In the genomic region with DNA sequence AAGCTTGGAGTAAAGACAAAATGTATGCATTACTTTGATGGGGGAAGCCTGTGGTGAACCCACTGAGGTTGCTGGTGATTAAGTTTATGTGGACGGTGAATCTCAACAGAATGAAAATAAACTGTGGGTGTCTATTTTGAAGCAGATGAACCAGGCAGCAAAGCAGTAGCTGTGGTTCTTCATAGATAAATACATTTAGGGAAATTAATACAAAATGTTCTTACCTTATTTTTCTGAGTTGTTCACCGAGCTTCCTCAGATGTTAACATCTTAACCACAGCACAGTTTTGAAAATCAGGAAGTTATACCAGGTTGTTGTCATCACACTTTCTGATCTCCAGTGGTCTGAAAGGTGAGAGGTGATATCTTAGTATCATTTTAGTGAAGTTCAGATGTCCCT, we compare ENCODE assay signal across 8 cellular contexts. TPM values are rescaled to one million over a fixed set of nuclear protein-coding genes. Genes with fewer than 3 reads are reported as not detected.
A peak's percentile ranks its signal among the peaks of the same experiment; 100 is the strongest.
DNase-seq lines count a peak whose midpoint lies in the region; ATAC-seq and TF ChIP-seq lines count a peak whose summit lies in the region.
"Had no signal": no experiment of that assay in that cellular context is flagged by ENCODE, and none has a peak within 500 bp of the region (broad histone marks: within the 10 kb centered on the region; RNA-seq: fewer than 3 reads in every experiment).

No MANE protein-coding gene starts in this region.

- no peaks in the 10 kb centered on the region for H3K9me2 ChIP-seq in hepatocyte (replicated peaks; ENCODE audit: insufficient read depth)

- H3K27ac Mint-ChIP-seq in activated T-helper 17 cell treated with anti-CD3 and anti-CD28 coated beads, Interleukin-2, amount 50 U/mL, for 72 hours, result peak overlapping the region; percentile 93
- peak overlapping the region; percentile 74 for H3K27ac Mint-ChIP-seq in stimulated activated effector memory CD8-positive, alpha-beta T cell treated with anti-CD3 and anti-CD28 coated beads, Interleukin-12 subunit alpha, Interleukin-12 subunit beta, amount 100 ng/mL, for 72 hours

- H3K4me1 ChIP-seq in hepatocyte (ENCODE audit: insufficient read depth), result peaks cover 53% of the 10 kb centered on the region

- TF ChIP-seq CTCF in hepatocyte (IDR thresholded peaks at IDR 0.05; ENCODE audit: poor library complexity), result no peak

- ATAC-seq in GM18909 (IDR thresholded peaks at IDR 0.05; ENCODE audit: poor library complexity, unreplicated experiment), result peak; percentile 14
- ATAC-seq in activated T-helper 17 cell treated with anti-CD3 and anti-CD28 coated beads, Interleukin-2, amount 50 U/mL, for 72 hours (replicated peaks), result peak; percentile 36
- ATAC-seq in stimulated activated effector memory CD8-positive, alpha-beta T cell treated with anti-CD3 and anti-CD28 coated beads, Interleukin-12 subunit alpha, Interleukin-12 subunit beta, amount 100 ng/mL, for 72 hours, result peak; percentile 52
- ATAC-seq in HG03045 (IDR thresholded peaks at IDR 0.05; ENCODE audit: unreplicated experiment), result no peak

- peaks cover 100% of the 10 kb centered on the region for H3K79me2 ChIP-seq in hepatocyte

- no peak overlapping the region for H3K4me3 ChIP-seq in hepatocyte
- H3K4me3 ChIP-seq: lower lobe of right lung had no signal

- no peaks in the 10 kb centered on the region for H3K36me3 ChIP-seq in hepatocyte (replicated peaks; ENCODE audit: insufficient read depth, low read depth)
- H3K36me3 ChIP-seq: lower lobe of right lung had no signal

- H3K27ac ChIP-seq in hepatocyte, result no peak overlapping the region

- H3K36me3 Mint-ChIP-seq in activated T-helper 17 cell treated with anti-CD3 and anti-CD28 coated beads, Interleukin-2, amount 50 U/mL, for 72 hours (ENCODE audit: low read depth), result peaks cover 65% of the 10 kb centered on the region
- H3K36me3 Mint-ChIP-seq in stimulated activated effector memory CD8-positive, alpha-beta T cell treated with anti-CD3 and anti-CD28 coated beads, Interleukin-12 subunit alpha, Interleukin-12 subunit beta, amount 100 ng/mL, for 72 hours, result peaks cover 45% of the 10 kb centered on the region

- no peaks in the 10 kb centered on the region for H3K27me3 Mint-ChIP-seq in activated T-helper 17 cell treated with anti-CD3 and anti-CD28 coated beads, Interleukin-2, amount 50 U/mL, for 72 hours

- peak overlapping the region; percentile 88 for H3K4me3 Mint-ChIP-seq in activated T-helper 17 cell treated with anti-CD3 and anti-CD28 coated beads, Interleukin-2, amount 50 U/mL, for 72 hours
- H3K4me3 Mint-ChIP-seq in stimulated activated effector memory CD8-positive, alpha-beta T cell treated with anti-CD3 and anti-CD28 coated beads, Interleukin-12 subunit alpha, Interleukin-12 subunit beta, amount 100 ng/mL, for 72 hours, result peak overlapping the region; percentile 61

- no peaks in the 10 kb centered on the region for H3K9me3 ChIP-seq in hepatocyte (ENCODE audit: low read depth)
- H3K9me3 ChIP-seq: lower lobe of right lung had no signal

- in situ Hi-C loops in KBM-7 (cut with MboI; ENCODE audit: low pct_unique_long_range_greater_than_20kb, low sequenced_read_pairs), result no loop called here

- no peak overlapping the region for H2AFZ ChIP-seq in hepatocyte

- no peaks in the 10 kb centered on the region for H3K27me3 ChIP-seq in hepatocyte

- H3K4me2 ChIP-seq in hepatocyte, result no peak overlapping the region

- peak; percentile 80 for DNase-seq in KBM-7
- DNase-seq in stimulated activated effector memory CD8-positive, alpha-beta T cell treated with anti-CD3 and anti-CD28 coated beads, Interleukin-12 subunit alpha, Interleukin-12 subunit beta, amount 100 ng/mL, for 72 hours (ENCODE audit: low spot score in 2 of 2), result no peak
- no peak for DNase-seq in NCI-H526 treated with DMSO at 0.1 percent for 48 hours (lab: John Stamatoyannopoulos, UW)
- no peak for DNase-seq in hepatocyte (ENCODE audit: low spot score)
- DNase-seq: lower lobe of right lung had no signal

- H4K20me1 ChIP-seq in hepatocyte (ENCODE audit: insufficient read depth, poor library complexity, severe bottlenecking), result peaks cover 83% of the 10 kb centered on the region

- WGBS in hepatocyte (ENCODE audit: low lambda C conversion rate, missing lambda C conversion rate), result 79% methylated on average over 2 of the region's 2 CpGs

- H3K4me1 Mint-ChIP-seq in activated T-helper 17 cell treated with anti-CD3 and anti-CD28 coated beads, Interleukin-2, amount 50 U/mL, for 72 hours, result peaks cover 71% of the 10 kb centered on the region
- peaks cover 89% of the 10 kb centered on the region for H3K4me1 Mint-ChIP-seq in stimulated activated effector memory CD8-positive, alpha-beta T cell treated with anti-CD3 and anti-CD28 coated beads, Interleukin-12 subunit alpha, Interleukin-12 subunit beta, amount 100 ng/mL, for 72 hours

- no peaks in the 10 kb centered on the region for H3K9me3 Mint-ChIP-seq in activated T-helper 17 cell treated with anti-CD3 and anti-CD28 coated beads, Interleukin-2, amount 50 U/mL, for 72 hours
- no peaks in the 10 kb centered on the region for H3K9me3 Mint-ChIP-seq in stimulated activated effector memory CD8-positive, alpha-beta T cell treated with anti-CD3 and anti-CD28 coated beads, Interleukin-12 subunit alpha, Interleukin-12 subunit beta, amount 100 ng/mL, for 72 hours

RNA-seq across cellular contexts. Expression of gene NCK2, which starts 53.9 kb away (rescaled TPM):
- total RNA-seq in activated T-helper 17 cell treated with anti-CD3 and anti-CD28 coated beads, Interleukin-2, amount 50 U/mL, for 72 hours, result 10 to 100 TPM; 75.4 to 85.4 TPM
- total RNA-seq in hepatocyte, result 71.9 and 72.6 TPM in 2 replicates
- polyA plus RNA-seq in hepatocyte, result 80.3 and 100 TPM in 2 replicates
